Comparison of ENCODE assay signal across 1 cellular context in genomic region chr5:91049800-91050199, GRCh38.
TF ChIP-seq lines count a peak whose summit lies in the region.

No MANE protein-coding gene starts in this region.

TF ChIP-seq in SK-N-SH, 30 proteins besides CTCF, POLR2A, EP300 and RAD21 (continued from another document):
- TF ChIP-seq FOSL2 (IDR thresholded peaks at IDR 0.05; ENCODE audit: borderline replicate concordance, low read depth) (no peak; the same call in 1 of the 2 replicates), EZH2phosphoT487 (IDR thresholded peaks at IDR 0.05; ENCODE audit: borderline replicate concordance, low read depth) (no peak), NRF1 (IDR thresholded peaks at IDR 0.05; ENCODE audit: low read depth, low read length) (no peak), RFX5 (IDR thresholded peaks at IDR 0.05; ENCODE audit: low read length) (no peak), GATA2 (CRISPR knock-in tag; IDR thresholded peaks at IDR 0.05) (no peak), MXI1 (IDR thresholded peaks at IDR 0.05; ENCODE audit: low read depth, low read length) (no peak), USF2 (IDR thresholded peaks at IDR 0.05; ENCODE audit: borderline replicate concordance, low read depth, low read length) (no peak), FOXM1 (IDR thresholded peaks at IDR 0.05; ENCODE audit: low read depth) (no peak), RXRA (IDR thresholded peaks at IDR 0.05; ENCODE audit: borderline replicate concordance, low read depth) (no peak), SMC3 (IDR thresholded peaks at IDR 0.05; ENCODE audit: low read depth, low read length) (no peak), YY1 (IDR thresholded peaks at IDR 0.05; ENCODE audit: low read depth) (no peak), IRF3 (IDR thresholded peaks at IDR 0.05; ENCODE audit: low read depth, low read length) (no peak), GABPA (IDR thresholded peaks at IDR 0.05; ENCODE audit: low read depth) (no peak), SIN3A (IDR thresholded peaks at IDR 0.05; ENCODE audit: borderline replicate concordance, low read depth, low read length) (no peak), JUND (IDR thresholded peaks at IDR 0.05) (peak; percentile 53; the same call in 1 of the 2 replicates), REST (IDR thresholded peaks at IDR 0.05; ENCODE audit: low read depth, low read length) (no peak), CHD2 (IDR thresholded peaks at IDR 0.05; ENCODE audit: low read length, partially characterized antibody) (peak; percentile 49), RCOR1 (IDR thresholded peaks at IDR 0.05; ENCODE audit: low read length) (peak; percentile 54; the same call in 1 of the 2 replicates), ELF1 (IDR thresholded peaks at IDR 0.05) (no peak), TCF12 (IDR thresholded peaks at IDR 0.05) (peak; percentile 62)
- TF ChIP-seq, protein P1, sequence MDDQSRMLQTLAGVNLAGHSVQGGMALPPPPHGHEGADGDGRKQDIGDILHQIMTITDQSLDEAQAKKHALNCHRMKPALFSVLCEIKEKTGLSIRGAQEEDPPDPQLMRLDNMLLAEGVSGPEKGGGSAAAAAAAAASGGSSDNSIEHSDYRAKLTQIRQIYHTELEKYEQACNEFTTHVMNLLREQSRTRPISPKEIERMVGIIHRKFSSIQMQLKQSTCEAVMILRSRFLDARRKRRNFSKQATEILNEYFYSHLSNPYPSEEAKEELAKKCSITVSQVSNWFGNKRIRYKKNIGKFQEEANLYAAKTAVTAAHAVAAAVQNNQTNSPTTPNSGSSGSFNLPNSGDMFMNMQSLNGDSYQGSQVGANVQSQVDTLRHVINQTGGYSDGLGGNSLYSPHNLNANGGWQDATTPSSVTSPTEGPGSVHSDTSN (IDR thresholded peaks at IDR 0.05) = 0 out of 2 replicates have a peak, but pooled peaks have one; percentile 17
- TF ChIP-seq, protein P2, sequence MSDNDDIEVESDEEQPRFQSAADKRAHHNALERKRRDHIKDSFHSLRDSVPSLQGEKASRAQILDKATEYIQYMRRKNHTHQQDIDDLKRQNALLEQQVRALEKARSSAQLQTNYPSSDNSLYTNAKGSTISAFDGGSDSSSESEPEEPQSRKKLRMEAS (IDR thresholded peaks at IDR 0.05; ENCODE audit: low read depth) = no peak
- TF ChIP-seq, protein P3, sequence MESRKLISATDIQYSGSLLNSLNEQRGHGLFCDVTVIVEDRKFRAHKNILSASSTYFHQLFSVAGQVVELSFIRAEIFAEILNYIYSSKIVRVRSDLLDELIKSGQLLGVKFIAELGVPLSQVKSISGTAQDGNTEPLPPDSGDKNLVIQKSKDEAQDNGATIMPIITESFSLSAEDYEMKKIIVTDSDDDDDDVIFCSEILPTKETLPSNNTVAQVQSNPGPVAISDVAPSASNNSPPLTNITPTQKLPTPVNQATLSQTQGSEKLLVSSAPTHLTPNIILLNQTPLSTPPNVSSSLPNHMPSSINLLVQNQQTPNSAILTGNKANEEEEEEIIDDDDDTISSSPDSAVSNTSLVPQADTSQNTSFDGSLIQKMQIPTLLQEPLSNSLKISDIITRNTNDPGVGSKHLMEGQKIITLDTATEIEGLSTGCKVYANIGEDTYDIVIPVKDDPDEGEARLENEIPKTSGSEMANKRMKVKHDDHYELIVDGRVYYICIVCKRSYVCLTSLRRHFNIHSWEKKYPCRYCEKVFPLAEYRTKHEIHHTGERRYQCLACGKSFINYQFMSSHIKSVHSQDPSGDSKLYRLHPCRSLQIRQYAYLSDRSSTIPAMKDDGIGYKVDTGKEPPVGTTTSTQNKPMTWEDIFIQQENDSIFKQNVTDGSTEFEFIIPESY (IDR thresholded peaks at IDR 0.05; ENCODE audit: borderline replicate concordance, low read depth) = no peak
- TF ChIP-seq, protein P4, sequence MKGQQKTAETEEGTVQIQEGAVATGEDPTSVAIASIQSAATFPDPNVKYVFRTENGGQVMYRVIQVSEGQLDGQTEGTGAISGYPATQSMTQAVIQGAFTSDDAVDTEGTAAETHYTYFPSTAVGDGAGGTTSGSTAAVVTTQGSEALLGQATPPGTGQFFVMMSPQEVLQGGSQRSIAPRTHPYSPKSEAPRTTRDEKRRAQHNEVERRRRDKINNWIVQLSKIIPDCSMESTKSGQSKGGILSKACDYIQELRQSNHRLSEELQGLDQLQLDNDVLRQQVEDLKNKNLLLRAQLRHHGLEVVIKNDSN (IDR thresholded peaks at IDR 0.05; ENCODE audit: borderline replicate concordance, low read depth) = no peak
